In genomic region chr16:9090101-9090959, GRCh38 we compare ENCODE assay signal across 7 cellular contexts. TPM values are rescaled to one million over a fixed set of nuclear protein-coding genes. Genes with fewer than 3 reads are reported as not detected.
DNase-seq lines count a peak whose midpoint lies in the region; ATAC-seq and TF ChIP-seq lines count a peak whose summit lies in the region.

No MANE protein-coding gene starts in this region.

- DNase-seq in HFF-Myc (ENCODE audit: extremely low read depth, low read depth) = no peak
- peak; percentile 19 for DNase-seq in cerebellum (ENCODE audit: low spot score)
- peak; percentile 62 for DNase-seq in left lobe of liver (ENCODE audit: low spot score)
- DNase-seq in stimulated activated CD4-positive, alpha-beta T cell treated with anti-CD3 and anti-CD28 coated beads, Interleukin-4, amount 100 ng/mL, for 24 hours = peak; percentile 50
- no peak for DNase-seq in NCI-H2107 (lab: John Stamatoyannopoulos, UW)
- DNase-seq in GDM1 (lab: John Stamatoyannopoulos, UW) = no peak

- peak; percentile 2 for ATAC-seq in left lobe of liver

- H3K4me3 ChIP-seq in HFF-Myc (replicated peaks; ENCODE audit: low read depth, low read length) = peak overlapping the region; percentile 57
- H3K4me3 ChIP-seq in WI38 (ENCODE audit: low read depth, low read length) = peak overlapping the region; percentile 66

- TF ChIP-seq CTCF in HFF-Myc (IDR thresholded peaks at IDR 0.05; ENCODE audit: low read depth, low read length, missing control alignments) = no peak
- no peak for TF ChIP-seq CTCF in WI38 (IDR thresholded peaks at IDR 0.05; ENCODE audit: low read depth, low read length)

RNA-seq across cellular contexts. Expression of gene HAPSTR1, which starts 1.1 kb away (rescaled TPM):
- total RNA-seq in cerebellum (93.2 TPM), left lobe of liver (30.3 TPM)

Comparison
In these comparisons a context has a peak if more than half of its experiments do, and no peak if none do; other contexts are left out.
1. DNase-seq: peak in cerebellum (single experiment), left lobe of liver (single experiment) and stimulated activated CD4-positive, alpha-beta T cell treated with anti-CD3 and anti-CD28 coated beads, Interleukin-4, amount 100 ng/mL, for 24 hours (single experiment); none in HFF-Myc (single experiment), NCI-H2107 (single experiment) and GDM1 (single experiment).